8 cellular contexts compared by ENCODE assay signal in the genomic region with DNA sequence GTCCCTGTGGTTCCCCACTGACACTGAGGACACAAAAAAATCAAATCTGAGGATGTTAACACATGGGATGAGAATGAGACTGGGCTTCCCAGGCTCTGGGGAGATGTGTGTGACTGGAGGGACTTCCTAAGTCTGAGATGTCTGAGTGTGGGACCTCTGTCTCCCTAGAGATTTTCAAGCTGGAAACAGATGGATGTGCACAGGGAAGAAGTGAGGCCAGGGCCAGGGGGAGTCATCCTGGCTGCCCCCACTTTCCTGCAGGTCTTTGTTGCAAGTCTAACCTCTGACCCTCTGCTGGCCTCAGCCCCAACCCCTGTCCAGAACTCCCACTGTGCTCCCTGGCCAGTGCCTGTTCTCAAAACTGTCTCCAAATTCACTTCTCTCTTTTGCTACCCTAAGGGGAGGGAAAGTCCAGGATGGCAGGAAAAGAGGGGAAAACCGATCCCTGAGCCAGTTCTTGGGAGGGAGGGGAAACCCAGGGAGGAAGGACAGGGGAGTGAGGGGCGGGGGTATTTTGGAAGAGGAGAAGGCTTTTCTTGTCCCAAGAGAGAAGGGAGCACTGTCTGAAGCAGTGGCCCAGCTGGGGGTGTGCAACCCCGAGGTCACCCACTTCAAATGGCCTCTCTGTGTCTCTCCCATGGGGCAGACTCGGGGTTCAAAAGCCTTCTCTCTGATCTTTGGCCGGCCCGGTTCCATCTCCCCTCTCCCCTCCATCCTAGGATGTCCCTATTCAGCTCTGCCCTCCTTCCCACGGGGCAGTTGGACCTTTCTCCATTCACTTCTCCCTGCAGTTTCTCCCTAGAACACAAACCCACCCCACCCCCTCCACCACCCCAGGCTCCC. TPM values are rescaled to one million over a fixed set of nuclear protein-coding genes. Genes with fewer than 3 reads are reported as not detected.
DNase-seq lines count a peak whose midpoint lies in the region; ATAC-seq and TF ChIP-seq lines count a peak whose summit lies in the region.

No MANE protein-coding gene starts in this region.

- H3K4me1 ChIP-seq in transverse colon, result peaks cover 0 to 86% (median 44%) of the 10 kb centered on the region in 4 donors

- no peaks in the 10 kb centered on the region for H3K27me3 Mint-ChIP-seq in activated naive CD4-positive, alpha-beta T cell treated with anti-CD3 and anti-CD28 coated beads for 36 hours (ENCODE audit: low read depth)

- DNase-seq in activated naive CD4-positive, alpha-beta T cell treated with anti-CD3 and anti-CD28 coated beads for 36 hours, result peak; percentile 23
- DNase-seq in activated naive CD4-positive, alpha-beta T cell treated with Interleukin-2 at 50 U/mL for 16 hours, result no peak
- DNase-seq in astrocyte of the spinal cord (ENCODE audit: low read depth, low spot score) (no peak), lung microvascular endothelial cell (ENCODE audit: low read depth in 2 of 2) (peak; percentile 46 to 51), transverse colon (no peak), dedifferentiated amniotic fluid mesenchymal stem cell (ENCODE audit: extremely low spot score) (no peak), middle frontal gyrus (ENCODE audit: extremely low spot score, low spot score) (no peak)

- H3K4me3 ChIP-seq in astrocyte of the spinal cord (ENCODE audit: low read depth, low read length), result peak overlapping the region; percentile 87
- peak overlapping the region; percentile 63 to 81 (median 68) for H3K4me3 ChIP-seq in transverse colon

- TF ChIP-seq EP300 in transverse colon (IDR thresholded peaks at IDR 0.05; ENCODE audit: low read depth), result no peak

- H3K4me3 Mint-ChIP-seq in activated naive CD4-positive, alpha-beta T cell treated with anti-CD3 and anti-CD28 coated beads for 36 hours, result peak overlapping the region; percentile 96

- peaks cover 74% of the 10 kb centered on the region for H3K36me3 Mint-ChIP-seq in activated naive CD4-positive, alpha-beta T cell treated with anti-CD3 and anti-CD28 coated beads for 36 hours (ENCODE audit: low read depth)

- no peak for TF ChIP-seq CTCF in astrocyte of the spinal cord (IDR thresholded peaks at IDR 0.05; ENCODE audit: low read depth, low read length)
- TF ChIP-seq CTCF in transverse colon (IDR thresholded peaks at IDR 0.05), result no peak

- intact Hi-C loops in activated naive CD4-positive, alpha-beta T cell treated with anti-CD3 and anti-CD28 coated beads for 36 hours (cut with micrococcal nuclease), result loop anchor here (2.0 kb wide), 1 partner anchor 145 kb away; no protein-coding TSS in a partner anchor
- intact Hi-C loops in transverse colon (cut with DNase I; ENCODE audit: low total_unique reads), result loop anchor here (5.0 kb wide), 1 partner anchor 129 kb away; no protein-coding TSS in a partner anchor

- peaks cover 26% of the 10 kb centered on the region for H3K4me1 Mint-ChIP-seq in activated naive CD4-positive, alpha-beta T cell treated with anti-CD3 and anti-CD28 coated beads for 36 hours (ENCODE audit: low read depth)

- H3K36me3 ChIP-seq in transverse colon, result no peaks in the 10 kb centered on the region

- H3K27me3 ChIP-seq in transverse colon, result no peaks in the 10 kb centered on the region

- no peak for ATAC-seq in GM18861 (IDR thresholded peaks at IDR 0.05; ENCODE audit: unreplicated experiment)

- H3K9me3 ChIP-seq in transverse colon, result no peaks in the 10 kb centered on the region

- peak overlapping the region; percentile 100 for H3K27ac Mint-ChIP-seq in activated naive CD4-positive, alpha-beta T cell treated with anti-CD3 and anti-CD28 coated beads for 36 hours

- in situ Hi-C loops in astrocyte of the spinal cord (cut with HindIII; ENCODE audit: low sequenced_read_pairs), result no loop called here
- in situ Hi-C loops in transverse colon (cut with MboI; ENCODE audit: low pct_ligation_motif_present in 1 of 4, low pct_unique_long_range_greater_than_20kb in 1 of 4, low sequenced_read_pairs in 3 of 4), result loop anchor here in 2 of 4 donors (5.0 kb wide), 2 partner anchors 34 to 39 kb away; partner anchors contain the start of genes MDC1 (in 1 of the 2) and TUBB (in 1 of the 2)

- CTCF ChIA-PET in activated naive CD4-positive, alpha-beta T cell treated with anti-CD3 and anti-CD28 coated beads for 36 hours (lab: Charles Lee), result interaction anchor here (13.4 kb wide), 1 partner anchor 46 kb away, joined by 346 read pairs; the partner anchor contains the start of gene TUBB

- 44% methylated on average over 7 of the region's 7 CpGs; no CpG with 5 or more reads in 1 of the 2 donors for WGBS in transverse colon (ENCODE audit: low coverage in 1 of 2), 2 donors

- H3K27ac ChIP-seq in transverse colon, result peak overlapping the region; percentile 93 to 99 (median 96)

- no peak for TF ChIP-seq POLR2A in transverse colon (IDR thresholded peaks at IDR 0.05)

- no peaks in the 10 kb centered on the region for H3K9me3 Mint-ChIP-seq in activated naive CD4-positive, alpha-beta T cell treated with anti-CD3 and anti-CD28 coated beads for 36 hours

RNA-seq across cellular contexts. Expression of gene PPP1R18, which starts 3.1 kb away (rescaled TPM):
- 100 to 1,000 TPM; 112 to 115 TPM for total RNA-seq in activated naive CD4-positive, alpha-beta T cell treated with anti-CD3 and anti-CD28 coated beads for 36 hours
- total RNA-seq in lung microvascular endothelial cell, result 31.5 and 33.6 TPM in 2 replicates
- total RNA-seq in transverse colon, result 10 to 100 TPM; 11.5 to 46.0 (median 14.9) TPM

RNA-seq across cellular contexts. Expression of gene NRM, which starts 7.4 kb away (rescaled TPM):
- 10 to 100 TPM; 31.0 to 32.0 TPM for total RNA-seq in activated naive CD4-positive, alpha-beta T cell treated with anti-CD3 and anti-CD28 coated beads for 36 hours
- total RNA-seq in lung microvascular endothelial cell (1.6 and 2.2 TPM in 2 replicates), transverse colon (10 to 100 TPM in 1 of 4 donors, 1 to 10 TPM in 2, not detected in 1; 2.7 to 13.8 (median 2.7) TPM)

RNA-seq across cellular contexts. Expression of gene DHX16, which starts 10.6 kb away (rescaled TPM):
- 10 to 100 TPM; 25.7 to 27.7 TPM for total RNA-seq in activated naive CD4-positive, alpha-beta T cell treated with anti-CD3 and anti-CD28 coated beads for 36 hours
- total RNA-seq in lung microvascular endothelial cell (25.1 and 32.5 TPM in 2 replicates), transverse colon (100 to 1,000 TPM in 1 of 4 donors, 10 to 100 TPM in 3; 37.8 to 144 (median 41.3) TPM)

RNA-seq across cellular contexts. Expression of gene MDC1, which starts 33.7 kb away (rescaled TPM):
- 10 to 100 TPM; 84.1 to 84.8 TPM for total RNA-seq in activated naive CD4-positive, alpha-beta T cell treated with anti-CD3 and anti-CD28 coated beads for 36 hours
- total RNA-seq in lung microvascular endothelial cell (3.0 and 4.1 TPM in 2 replicates), transverse colon (10 to 100 TPM in 2 of 4 donors, 1 to 10 TPM in 2; 3.1 to 13.5 (median 9.7) TPM)

RNA-seq across cellular contexts. Expression of gene C6orf136, which starts 36.4 kb away (rescaled TPM):
- total RNA-seq in activated naive CD4-positive, alpha-beta T cell treated with anti-CD3 and anti-CD28 coated beads for 36 hours, result 10 to 100 TPM; 33.6 TPM
- 3.1 and 5.6 TPM in 2 replicates for total RNA-seq in lung microvascular endothelial cell
- total RNA-seq in transverse colon, result 100 to 1,000 TPM in 1 of 4 donors, 10 to 100 TPM in 3; 49.1 to 301 (median 63.5) TPM

Comparison
In these comparisons a context has a peak if more than half of its experiments do, and no peak if none do; other contexts are left out.
1. DNase-seq: peak in activated naive CD4-positive, alpha-beta T cell treated with anti-CD3 and anti-CD28 coated beads for 36 hours (single experiment) and lung microvascular endothelial cell (2 of 2); none in activated naive CD4-positive, alpha-beta T cell treated with Interleukin-2 at 50 U/mL for 16 hours (single experiment), astrocyte of the spinal cord (single experiment), transverse colon (single experiment), dedifferentiated amniotic fluid mesenchymal stem cell (single experiment) and middle frontal gyrus (single experiment).